Comparison of ENCODE assay signal across 1 cellular context in the genomic region with DNA sequence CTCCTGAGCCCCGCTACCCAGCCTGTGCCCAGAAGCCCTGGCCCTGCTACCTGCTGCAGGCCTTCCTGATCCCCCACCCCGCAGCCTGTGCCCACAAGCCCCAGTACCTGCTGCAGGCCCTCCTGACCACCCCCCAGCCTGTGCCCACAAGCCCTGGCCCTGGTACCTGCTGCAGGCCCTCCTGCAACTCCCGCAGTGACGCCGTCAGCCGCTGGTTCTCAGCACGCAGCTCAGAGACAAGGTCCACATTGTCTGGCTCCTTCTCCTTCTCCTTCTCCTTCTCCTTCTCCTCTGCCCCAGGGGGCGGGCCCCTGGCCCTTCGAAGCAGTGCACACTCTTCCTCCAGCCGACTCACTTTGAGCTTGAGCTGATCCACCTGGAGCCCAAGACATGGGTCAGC.
TF ChIP-seq lines count a peak whose summit lies in the region.

No MANE protein-coding gene starts in this region.

TF ChIP-seq in H1, 55 proteins besides CTCF, POLR2A, EP300 and RAD21:
- no peak for TF ChIP-seq E2F6 (IDR thresholded peaks at IDR 0.05)
- TF ChIP-seq RNF2 (IDR thresholded peaks at IDR 0.05; ENCODE audit: borderline replicate concordance, low read depth, low read length, missing control alignments, poor library complexity, severe bottlenecking): no peak
- no peak for TF ChIP-seq JUND (IDR thresholded peaks at IDR 0.05; ENCODE audit: low read length)
- TF ChIP-seq MAX (IDR thresholded peaks at IDR 0.05): no peak
- TF ChIP-seq FOSL1 (IDR thresholded peaks at IDR 0.05; ENCODE audit: insufficient read depth, low read depth, low read length): no peak
- no peak for TF ChIP-seq CHD1 (IDR thresholded peaks at IDR 0.05; ENCODE audit: low read depth, low read length)
- no peak for TF ChIP-seq BRCA1 (IDR thresholded peaks at IDR 0.05; ENCODE audit: low read depth, low read length)
- TF ChIP-seq GTF2F1 (IDR thresholded peaks at IDR 0.05; ENCODE audit: borderline replicate concordance, low read depth, low read length): no peak
- no peak for TF ChIP-seq SIRT6 (IDR thresholded peaks at IDR 0.05; ENCODE audit: low read length)
- TF ChIP-seq GABPA (IDR thresholded peaks at IDR 0.05; ENCODE audit: borderline replicate concordance, insufficient read depth, low read length): no peak
- no peak for TF ChIP-seq CHD2 (IDR thresholded peaks at IDR 0.05; ENCODE audit: low read length)
- no peak for TF ChIP-seq JUN (IDR thresholded peaks at IDR 0.05; ENCODE audit: low read depth, low read length)
- no peak for TF ChIP-seq TCF12 (IDR thresholded peaks at IDR 0.05; ENCODE audit: low read depth, low read length)
- TF ChIP-seq RBBP5 (IDR thresholded peaks at IDR 0.05; ENCODE audit: borderline replicate concordance, low read depth, low read length): no peak
